ENCODE assay signal across 1 cellular context in genomic region chr9:112694910-112695555, GRCh38.
TF ChIP-seq lines count a peak whose summit lies in the region.

No MANE protein-coding gene starts in this region.

TF ChIP-seq in GM23338, 12 proteins besides CTCF, POLR2A, EP300 and RAD21 (continued from another document):
- TF ChIP-seq REST (IDR thresholded peaks at IDR 0.05; ENCODE audit: unreplicated experiment) (no peak), NANOG (IDR thresholded peaks at IDR 0.05; ENCODE audit: borderline replicate concordance) (no peak), ZNF331 (CRISPR knock-in tag; IDR thresholded peaks at IDR 0.05; ENCODE audit: low read depth) (no peak), STAT1 (IDR thresholded peaks at IDR 0.05; ENCODE audit: unreplicated experiment) (no peak), EZH2phosphoT487 (IDR thresholded peaks at IDR 0.05; ENCODE audit: unreplicated experiment) (no peak), POLR2AphosphoS5 (IDR thresholded peaks at IDR 0.05; ENCODE audit: low read depth) (no peak), EZH2 (IDR thresholded peaks at IDR 0.05; ENCODE audit: low read depth, unreplicated experiment) (no peak)
TF ChIP-seq in GM23338: peak in this region for 0.
